9 cellular contexts compared by ENCODE assay signal in the genomic region with DNA sequence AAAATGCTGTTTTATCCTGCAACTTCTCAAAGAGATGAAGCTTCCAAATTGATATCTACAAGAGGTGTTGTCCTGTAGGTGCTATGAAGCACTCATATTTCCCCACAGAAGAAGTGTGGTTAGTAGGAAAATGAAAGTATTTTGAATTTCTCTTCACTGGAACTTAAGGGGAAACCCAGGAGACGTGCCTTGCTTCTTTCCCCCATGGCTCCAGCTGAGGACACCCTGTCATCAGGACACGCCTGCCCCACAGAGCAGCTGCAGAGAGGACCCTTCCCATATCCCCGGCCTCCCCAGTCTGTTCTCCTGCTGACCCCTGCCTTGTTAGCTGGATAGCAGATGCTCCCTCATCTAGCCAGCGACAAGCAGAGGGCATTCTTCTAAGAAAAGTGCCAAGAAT.
DNase-seq lines count a peak whose midpoint lies in the region; ATAC-seq and TF ChIP-seq lines count a peak whose summit lies in the region.
"Had no signal": no experiment of that assay in that cellular context is flagged by ENCODE, and none has a peak within 500 bp of the region (broad histone marks: within the 10 kb centered on the region; RNA-seq: fewer than 3 reads in every experiment).

No MANE protein-coding gene starts in this region.

- H3K36me3 Mint-ChIP-seq in T-cell (no peaks in the 10 kb centered on the region), naive B cell (peaks cover 0 to 8% of the 10 kb centered on the region in 2 donors), HFFc6 (ENCODE audit: low read depth) (peaks cover 5% of the 10 kb centered on the region; the same call in 1 of the 2 replicates)

- H3K27me3 Mint-ChIP-seq in T-cell (no peaks in the 10 kb centered on the region), naive B cell (no peaks in the 10 kb centered on the region), HFFc6 (ENCODE audit: insufficient read depth) (no peaks in the 10 kb centered on the region)

- TF ChIP-seq CTCF in HFFc6 (IDR thresholded peaks at IDR 0.05) = no peak

- H3K9me3 Mint-ChIP-seq in T-cell (peaks cover 0 to 7% (median 0%) of the 10 kb centered on the region in 3 donors), naive B cell (peaks cover 0 to 13% (median 4%) of the 10 kb centered on the region in 7 donors), HFFc6 (peaks cover 16% of the 10 kb centered on the region)

- peaks cover 24 to 32% (median 27%) of the 10 kb centered on the region in 3 donors for H3K4me1 Mint-ChIP-seq in T-cell
- peaks cover 6 to 24% (median 19%) of the 10 kb centered on the region in 3 donors for H3K4me1 Mint-ChIP-seq in naive B cell
- peaks cover 11% of the 10 kb centered on the region; the same call in 1 of the 2 replicates for H3K4me1 Mint-ChIP-seq in HFFc6 (ENCODE audit: low read depth)

- H3K27ac Mint-ChIP-seq in T-cell (peak overlapping the region; percentile 72 to 75), naive B cell (peak overlapping the region in 1 of 6 donors; percentile 56), HFFc6 (no peak overlapping the region)

- DNase-seq in T-cell (no peak), naive B cell (no peak), NCI-H446 (lab: John Stamatoyannopoulos, UW) (no peak), NCI-H1694 treated with DMSO at 0.1 percent for 48 hours (lab: John Stamatoyannopoulos, UW) (no peak), mesenteric fat pad (ENCODE audit: low spot score) (no peak), HFFc6 (no peak)
- DNase-seq: DMS79 had no signal

- H3K4me3 Mint-ChIP-seq in T-cell (peak overlapping the region; percentile 55 to 70 (median 60)), naive B cell (peak overlapping the region in 3 of 8 donors; percentile 40 to 49 (median 40)), HFFc6 (no peak overlapping the region)

- POLR2A ChIA-PET in T-cell (lab: Charles Lee) = interaction anchor here in 1 of 2 donors (0.6 kb wide), 1 partner anchor 459 kb away, joined by 3 read pairs; no protein-coding TSS in a partner anchor

- ATAC-seq in GM18498 (IDR thresholded peaks at IDR 0.05; ENCODE audit: unreplicated experiment) (peak; percentile 37), GM21825 (IDR thresholded peaks at IDR 0.05; ENCODE audit: unreplicated experiment) (peak; percentile 45), T-cell (replicated peaks in 1 of 4) (peak in 3 of 4 experiments; percentile 8 to 60 (median 26)), naive B cell (ENCODE audit: low read depth in 2 of 2) (peak; percentile 37 to 41)

- CTCF ChIA-PET in T-cell (lab: Charles Lee) = no interaction called here
